In the genomic region with DNA sequence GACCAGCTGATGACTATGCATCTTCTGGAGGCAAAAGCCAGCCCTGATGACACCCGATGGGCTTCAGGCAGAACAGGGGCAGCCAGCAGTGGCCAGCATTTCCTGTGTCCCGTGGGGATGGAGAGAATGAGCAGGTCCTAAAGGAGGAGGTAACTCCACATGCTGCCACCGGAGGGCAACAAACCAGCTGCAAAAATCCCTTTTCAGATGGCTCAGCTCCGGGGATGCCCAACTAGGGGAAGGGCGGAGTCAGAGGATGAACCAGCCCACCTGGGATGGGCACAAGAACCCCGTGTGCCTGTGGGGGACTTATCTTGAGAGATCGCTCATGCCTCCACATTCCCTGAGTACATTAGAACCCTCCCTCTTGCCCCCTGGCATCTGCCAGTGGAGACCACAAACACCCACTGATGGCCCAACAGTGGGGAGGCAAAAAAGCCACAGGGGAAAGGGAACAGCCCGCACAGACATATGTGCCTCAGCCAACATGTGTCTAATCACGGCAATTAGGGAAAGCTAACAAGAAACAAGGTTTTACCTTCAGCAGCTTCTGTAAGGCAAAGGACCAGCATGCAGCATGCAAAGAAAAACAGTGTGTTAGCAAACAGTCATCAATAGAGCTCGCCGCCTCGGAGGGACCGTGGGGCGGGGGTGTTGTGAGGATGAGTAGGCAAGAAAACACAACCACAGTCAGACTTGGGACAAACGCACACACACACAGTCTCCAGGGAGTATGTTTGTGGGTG, we compare ENCODE assay signal across 8 cellular contexts.
DNase-seq lines count a peak whose midpoint lies in the region; ATAC-seq and TF ChIP-seq lines count a peak whose summit lies in the region.

No MANE protein-coding gene starts in this region.

- DNase-seq in A673 (ENCODE audit: low spot score) = peak; percentile 88
- peak; percentile 58 for DNase-seq in NCI-H2227 treated with DMSO at 0.1 percent for 48 hours (lab: John Stamatoyannopoulos, UW)
- peak; percentile 59 to 66 for DNase-seq in activated CD4-positive, alpha-beta T cell treated with anti-CD3 and anti-CD28 coated beads, Interleukin-2, amount 50 U/mL, for 48 hours
- DNase-seq in fibroblast of pulmonary artery (ENCODE audit: low read depth) = peak; percentile 58
- DNase-seq in stimulated activated CD4-positive, alpha-beta T cell treated with anti-CD3 and anti-CD28 coated beads, Interleukin-12 subunit alpha, Interleukin-12 subunit beta, amount 100 ng/mL, for 4 hours = peak; percentile 42
- DNase-seq in mucosa of gallbladder (ENCODE audit: low spot score) = no peak

- no peak overlapping the region for H3K27ac ChIP-seq in A673 (ENCODE audit: low read depth, low read length, poor library complexity, severe bottlenecking)

- ATAC-seq in GM18502 (IDR thresholded peaks at IDR 0.05; ENCODE audit: poor library complexity, unreplicated experiment) = no peak

- H3K36me3 ChIP-seq in A673 (ENCODE audit: insufficient read depth, low read length, poor library complexity, severe bottlenecking) = no peaks in the 10 kb centered on the region

- no peaks in the 10 kb centered on the region for H3K9me3 ChIP-seq in A673 (ENCODE audit: low read depth, low read length, poor library complexity, severe bottlenecking)

- intact Hi-C loops in A673 (cut with micrococcal nuclease; ENCODE audit: unreplicated experiment) = loop anchor here (1.0 to 2.0 kb wide), 2 partner anchors 151 to 389 kb away; partner anchors contain the start of gene TLCD1

- no peaks in the 10 kb centered on the region for H3K27me3 ChIP-seq in A673 (replicated peaks; ENCODE audit: insufficient read depth, low read depth, low read length, poor library complexity)

- peaks cover 36% of the 10 kb centered on the region for H3K4me1 ChIP-seq in A673 (ENCODE audit: insufficient read depth, low read length, poor library complexity, severe bottlenecking)

- CTCF ChIA-PET in A673 (lab: Charles Lee) = interaction anchor here (0.6 to 11.8 kb wide), 23 partner anchors 8 to 977 kb away, joined by 3 to 309 read pairs (median 4); partner anchors contain the start of genes NEK8, PIPOX and TLCD1

- no TSS peak for BruUV-seq in A673 (replicated peaks; lab: Mats Ljungman, UMichigan)

- TF ChIP-seq CTCF in A673 (conservative IDR thresholded peaks at IDR 0.05; ENCODE audit: low read depth, low read length) = peak; percentile 72
- peak; percentile 41; the same call in 1 of the 2 replicates for TF ChIP-seq CTCF in GM12875 (IDR thresholded peaks at IDR 0.05; ENCODE audit: borderline replicate concordance, insufficient read depth, low read depth, low read length)
- TF ChIP-seq CTCF in fibroblast of pulmonary artery (IDR thresholded peaks at IDR 0.05; ENCODE audit: low read length, missing control alignments) = peak; percentile 64

- H3K4me3 ChIP-seq in A673 (ENCODE audit: low read depth, low read length, poor library complexity, severe bottlenecking) = peak overlapping the region; percentile 7
- H3K4me3 ChIP-seq in GM12875 (ENCODE audit: low read depth, low read length) = no peak overlapping the region
- no peak overlapping the region for H3K4me3 ChIP-seq in fibroblast of pulmonary artery (replicated peaks; ENCODE audit: low read depth, low read length)

- POLR2A ChIA-PET in A673 (lab: Charles Lee; ENCODE audit: low non-redundant PET) = no interaction called here
